In the genomic region with DNA sequence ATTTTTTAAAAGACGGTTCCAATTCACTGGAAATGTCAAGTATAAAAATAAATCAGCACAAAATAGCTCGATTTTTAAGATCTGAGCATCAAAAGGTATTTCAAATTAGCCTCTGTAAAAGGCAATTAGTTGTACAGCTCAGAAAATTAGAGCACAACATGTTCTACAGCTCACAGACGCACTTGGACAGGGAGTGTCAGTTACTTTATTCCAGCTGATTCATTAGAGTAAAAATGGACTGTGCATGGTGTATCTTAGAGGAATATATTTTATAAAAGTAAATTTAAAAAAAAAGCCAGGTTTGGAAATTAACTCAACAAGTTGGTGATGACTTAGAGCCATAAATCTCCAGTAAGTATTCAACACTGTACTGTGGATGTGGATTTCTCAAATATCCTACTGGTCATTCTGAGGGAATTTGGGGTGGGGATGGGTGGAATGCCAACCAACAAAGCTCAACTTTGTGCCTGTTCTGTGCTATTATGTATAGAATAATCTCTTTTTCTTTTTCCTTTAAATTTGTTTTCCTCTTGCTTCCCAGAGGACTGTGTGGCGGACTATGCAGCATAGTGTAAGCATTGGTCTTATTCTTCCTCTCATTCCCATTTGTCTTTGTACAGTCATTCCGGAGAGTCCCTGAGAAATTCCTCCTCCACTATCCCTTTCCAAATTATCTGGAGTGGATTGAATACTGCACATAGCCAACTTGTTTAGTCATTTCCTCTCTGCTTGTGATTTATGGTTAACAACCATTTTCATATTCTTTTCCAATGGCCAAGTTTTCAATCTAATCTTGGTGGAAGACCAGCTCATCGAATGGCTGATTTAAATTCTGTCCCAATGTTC, we compare ENCODE assay signal across 12 cellular contexts.
DNase-seq lines count a peak whose midpoint lies in the region; ATAC-seq and TF ChIP-seq lines count a peak whose summit lies in the region.
"Had no signal": no experiment of that assay in that cellular context is flagged by ENCODE, and none has a peak within 500 bp of the region (broad histone marks: within the 10 kb centered on the region; RNA-seq: fewer than 3 reads in every experiment).

No MANE protein-coding gene starts in this region.

- H4K20me1 ChIP-seq in SK-N-SH (ENCODE audit: insufficient read depth), result no peaks in the 10 kb centered on the region

- H3K36me3 ChIP-seq in SK-N-SH (replicated peaks in 1 of 2; ENCODE audit: control insufficient read depth in 1 of 2, insufficient read depth in 2 of 2, low read length in 1 of 2), result no peaks in the 10 kb centered on the region
- H3K36me3 ChIP-seq in prostate gland, result no peaks in the 10 kb centered on the region
- H3K36me3 ChIP-seq in sigmoid colon, result no peaks in the 10 kb centered on the region

- TF ChIP-seq CTCF in SK-N-SH (IDR thresholded peaks at IDR 0.05) (no peak), foreskin fibroblast (IDR thresholded peaks at IDR 0.05; ENCODE audit: low read depth, low read length) (no peak), retinal pigment epithelial cell (conservative IDR thresholded peaks at IDR 0.05; ENCODE audit: low read depth, low read length) (no peak), prostate gland (IDR thresholded peaks at IDR 0.05) (no peak), sigmoid colon (IDR thresholded peaks at IDR 0.05) (no peak)

- H3K4me3 ChIP-seq in SK-N-SH (ENCODE audit: low read depth in 2 of 2, low read length in 1 of 2) (no peak overlapping the region), foreskin fibroblast (ENCODE audit: low read depth in 1 of 2, low read length in 2 of 2) (no peak overlapping the region), retinal pigment epithelial cell (ENCODE audit: low read length) (no peak overlapping the region), prostate gland (no peak overlapping the region), sigmoid colon (no peak overlapping the region)
- H3K4me3 ChIP-seq: skin epidermis had no signal

- CTCF ChIA-PET in SK-N-SH (lab: Yijun Ruan, JAX), result interaction anchor here (1.5 kb wide), 1 partner anchor 49 kb away, joined by 3 read pairs; no protein-coding TSS in a partner anchor

- TF ChIP-seq EP300 in SK-N-SH (IDR thresholded peaks at IDR 0.05; ENCODE audit: borderline replicate concordance in 1 of 2, low read depth in 1 of 2, low read length in 1 of 2) (peak; percentile 15 to 93; a peak in 2 of 4 replicates), sigmoid colon (IDR thresholded peaks at IDR 0.05) (no peak)

- no peaks in the 10 kb centered on the region for H3K27me3 ChIP-seq in SK-N-SH (ENCODE audit: insufficient read depth)
- H3K27me3 ChIP-seq in prostate gland (replicated peaks; ENCODE audit: insufficient read depth), result no peaks in the 10 kb centered on the region
- no peaks in the 10 kb centered on the region for H3K27me3 ChIP-seq in sigmoid colon

- no peak for TF ChIP-seq RAD21 in SK-N-SH (IDR thresholded peaks at IDR 0.05; ENCODE audit: low read length)

- no peaks in the 10 kb centered on the region for H3K79me2 ChIP-seq in SK-N-SH (ENCODE audit: insufficient read depth)

- POLR2A ChIA-PET in SK-N-SH (lab: Yijun Ruan, JAX), result no interaction called here

- no peaks in the 10 kb centered on the region for H3K9me3 ChIP-seq in SK-N-SH
- H3K9me3 ChIP-seq in prostate gland, result no peaks in the 10 kb centered on the region
- H3K9me3 ChIP-seq in sigmoid colon, result no peaks in the 10 kb centered on the region

- H2AFZ ChIP-seq in SK-N-SH (ENCODE audit: low read depth), result peak overlapping the region; percentile 35; the same call in 1 of the 2 replicates

- H3K9me2 ChIP-seq in SK-N-SH, result no peaks in the 10 kb centered on the region

- peaks cover 3 to 42% of the 10 kb centered on the region in 2 experiments for H3K4me1 ChIP-seq in SK-N-SH (ENCODE audit: control insufficient read depth in 1 of 2, insufficient read depth in 2 of 2, low read depth in 1 of 2, low read length in 1 of 2)
- H3K4me1 ChIP-seq in prostate gland (replicated peaks), result no peaks in the 10 kb centered on the region
- peaks cover 2 to 22% (median 17%) of the 10 kb centered on the region in 4 donors for H3K4me1 ChIP-seq in sigmoid colon

- TF ChIP-seq POLR2A in prostate gland (IDR thresholded peaks at IDR 0.05) (no peak), sigmoid colon (IDR thresholded peaks at IDR 0.05) (no peak)

- intact Hi-C loops in prostate gland (cut with DNase I) (no loop called here), sigmoid colon (cut with DNase I) (no loop called here), posterior vena cava (cut with DNase I) (no loop called here)

- peak overlapping the region; percentile 55 for H3K4me2 ChIP-seq in SK-N-SH

- H3K27ac ChIP-seq in SK-N-SH (ENCODE audit: low read depth in 2 of 2, low read length in 1 of 2) (peak overlapping the region; percentile 79 to 92), prostate gland (no peak overlapping the region), sigmoid colon (peak overlapping the region in 2 of 4 donors; percentile 21 to 40)

- H3K9ac ChIP-seq in SK-N-SH, result peak overlapping the region; percentile 46; the same call in 1 of the 2 replicates

- DNase-seq in GM03348 (ENCODE audit: low spot score) (peak; percentile 84), SK-N-SH (no peak), foreskin fibroblast (peak; percentile 67 to 77), retinal pigment epithelial cell (ENCODE audit: low read depth) (peak; percentile 30), prostate gland (ENCODE audit: low spot score) (no peak), sigmoid colon (no peak), posterior vena cava (ENCODE audit: low spot score) (no peak)
- DNase-seq: activated CD8-positive, alpha-beta T cell treated with anti-CD3 and anti-CD28 coated beads, Interleukin-2, amount 10 ng/mL, durations not matched to agents 7 days and 5 days; SHP77 treated with DMSO at 0.1 percent for 48 hours had no signal

- WGBS in SK-N-SH (ENCODE audit: low lambda C conversion rate), result 20% methylated on average over 6 of the region's 6 CpGs
- WGBS in prostate gland, result 62% methylated on average over 6 of the region's 6 CpGs
- 75 to 81% methylated on average over 6 of the region's 6 CpGs for WGBS in sigmoid colon, 2 donors

- H3F3A ChIP-seq in SK-N-SH (replicated peaks; ENCODE audit: insufficient read depth), result peaks cover 44% of the 10 kb centered on the region

- no peak for ATAC-seq in GM18870 (IDR thresholded peaks at IDR 0.05; ENCODE audit: unreplicated experiment)
- ATAC-seq: activated CD8-positive, alpha-beta T cell treated with anti-CD3 and anti-CD28 coated beads, Interleukin-2, amount 10 ng/mL, durations not matched to agents 7 days and 5 days; left lobe of liver had no signal

TF ChIP-seq in SK-N-SH, 30 proteins besides CTCF, POLR2A, EP300 and RAD21 (continues in another document):
- TF ChIP-seq SIN3A (IDR thresholded peaks at IDR 0.05; ENCODE audit: borderline replicate concordance, low read depth, low read length) (peak; percentile 37; the same call in 1 of the 2 replicates), ELF1 (IDR thresholded peaks at IDR 0.05) (no peak), JUND (IDR thresholded peaks at IDR 0.05) (peak; percentile 95), CHD2 (IDR thresholded peaks at IDR 0.05; ENCODE audit: low read length, partially characterized antibody) (no peak), TCF12 (IDR thresholded peaks at IDR 0.05) (peak; percentile 80), MXI1 (IDR thresholded peaks at IDR 0.05; ENCODE audit: low read depth, low read length) (no peak), FOSL2 (IDR thresholded peaks at IDR 0.05; ENCODE audit: borderline replicate concordance, low read depth) (peak; percentile 86), TEAD4 (IDR thresholded peaks at IDR 0.05; ENCODE audit: borderline replicate concordance, insufficient read depth) (peak; percentile 95; the same call in 1 of the 2 replicates), RCOR1 (IDR thresholded peaks at IDR 0.05; ENCODE audit: low read length) (no peak), EZH2phosphoT487 (IDR thresholded peaks at IDR 0.05; ENCODE audit: borderline replicate concordance, low read depth) (no peak), YY1 (IDR thresholded peaks at IDR 0.05; ENCODE audit: low read depth) (peak; percentile 81; the same call in 1 of the 2 replicates), POLR2AphosphoS5 (IDR thresholded peaks at IDR 0.05; ENCODE audit: low read depth, low read length) (peak; percentile 65; the same call in 1 of the 2 replicates), NRF1 (IDR thresholded peaks at IDR 0.05; ENCODE audit: low read depth, low read length) (no peak), FOXJ3 (CRISPR knock-in tag; IDR thresholded peaks at IDR 0.05) (no peak)
- TF ChIP-seq, protein P1, sequence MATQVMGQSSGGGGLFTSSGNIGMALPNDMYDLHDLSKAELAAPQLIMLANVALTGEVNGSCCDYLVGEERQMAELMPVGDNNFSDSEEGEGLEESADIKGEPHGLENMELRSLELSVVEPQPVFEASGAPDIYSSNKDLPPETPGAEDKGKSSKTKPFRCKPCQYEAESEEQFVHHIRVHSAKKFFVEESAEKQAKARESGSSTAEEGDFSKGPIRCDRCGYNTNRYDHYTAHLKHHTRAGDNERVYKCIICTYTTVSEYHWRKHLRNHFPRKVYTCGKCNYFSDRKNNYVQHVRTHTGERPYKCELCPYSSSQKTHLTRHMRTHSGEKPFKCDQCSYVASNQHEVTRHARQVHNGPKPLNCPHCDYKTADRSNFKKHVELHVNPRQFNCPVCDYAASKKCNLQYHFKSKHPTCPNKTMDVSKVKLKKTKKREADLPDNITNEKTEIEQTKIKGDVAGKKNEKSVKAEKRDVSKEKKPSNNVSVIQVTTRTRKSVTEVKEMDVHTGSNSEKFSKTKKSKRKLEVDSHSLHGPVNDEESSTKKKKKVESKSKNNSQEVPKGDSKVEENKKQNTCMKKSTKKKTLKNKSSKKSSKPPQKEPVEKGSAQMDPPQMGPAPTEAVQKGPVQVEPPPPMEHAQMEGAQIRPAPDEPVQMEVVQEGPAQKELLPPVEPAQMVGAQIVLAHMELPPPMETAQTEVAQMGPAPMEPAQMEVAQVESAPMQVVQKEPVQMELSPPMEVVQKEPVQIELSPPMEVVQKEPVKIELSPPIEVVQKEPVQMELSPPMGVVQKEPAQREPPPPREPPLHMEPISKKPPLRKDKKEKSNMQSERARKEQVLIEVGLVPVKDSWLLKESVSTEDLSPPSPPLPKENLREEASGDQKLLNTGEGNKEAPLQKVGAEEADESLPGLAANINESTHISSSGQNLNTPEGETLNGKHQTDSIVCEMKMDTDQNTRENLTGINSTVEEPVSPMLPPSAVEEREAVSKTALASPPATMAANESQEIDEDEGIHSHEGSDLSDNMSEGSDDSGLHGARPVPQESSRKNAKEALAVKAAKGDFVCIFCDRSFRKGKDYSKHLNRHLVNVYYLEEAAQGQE (IDR thresholded peaks at IDR 0.05; ENCODE audit: low read depth, low read length), result peak; percentile 46; the same call in 1 of the 2 replicates
- TF ChIP-seq, protein P2, sequence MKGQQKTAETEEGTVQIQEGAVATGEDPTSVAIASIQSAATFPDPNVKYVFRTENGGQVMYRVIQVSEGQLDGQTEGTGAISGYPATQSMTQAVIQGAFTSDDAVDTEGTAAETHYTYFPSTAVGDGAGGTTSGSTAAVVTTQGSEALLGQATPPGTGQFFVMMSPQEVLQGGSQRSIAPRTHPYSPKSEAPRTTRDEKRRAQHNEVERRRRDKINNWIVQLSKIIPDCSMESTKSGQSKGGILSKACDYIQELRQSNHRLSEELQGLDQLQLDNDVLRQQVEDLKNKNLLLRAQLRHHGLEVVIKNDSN (IDR thresholded peaks at IDR 0.05; ENCODE audit: borderline replicate concordance, low read depth), result no peak

Comparison
In these comparisons a context has a peak if more than half of its experiments do, and no peak if none do; other contexts are left out.
1. DNase-seq: peak in GM03348 (single experiment), foreskin fibroblast (2 of 2) and retinal pigment epithelial cell (single experiment); none in SK-N-SH (single experiment), prostate gland (single experiment), sigmoid colon (single experiment) and posterior vena cava (single experiment).
2. H3K27ac ChIP-seq: peak in SK-N-SH (2 of 2); none in prostate gland (0 of 2).